ENCODE assay signal across 8 cellular contexts in the genomic region with DNA sequence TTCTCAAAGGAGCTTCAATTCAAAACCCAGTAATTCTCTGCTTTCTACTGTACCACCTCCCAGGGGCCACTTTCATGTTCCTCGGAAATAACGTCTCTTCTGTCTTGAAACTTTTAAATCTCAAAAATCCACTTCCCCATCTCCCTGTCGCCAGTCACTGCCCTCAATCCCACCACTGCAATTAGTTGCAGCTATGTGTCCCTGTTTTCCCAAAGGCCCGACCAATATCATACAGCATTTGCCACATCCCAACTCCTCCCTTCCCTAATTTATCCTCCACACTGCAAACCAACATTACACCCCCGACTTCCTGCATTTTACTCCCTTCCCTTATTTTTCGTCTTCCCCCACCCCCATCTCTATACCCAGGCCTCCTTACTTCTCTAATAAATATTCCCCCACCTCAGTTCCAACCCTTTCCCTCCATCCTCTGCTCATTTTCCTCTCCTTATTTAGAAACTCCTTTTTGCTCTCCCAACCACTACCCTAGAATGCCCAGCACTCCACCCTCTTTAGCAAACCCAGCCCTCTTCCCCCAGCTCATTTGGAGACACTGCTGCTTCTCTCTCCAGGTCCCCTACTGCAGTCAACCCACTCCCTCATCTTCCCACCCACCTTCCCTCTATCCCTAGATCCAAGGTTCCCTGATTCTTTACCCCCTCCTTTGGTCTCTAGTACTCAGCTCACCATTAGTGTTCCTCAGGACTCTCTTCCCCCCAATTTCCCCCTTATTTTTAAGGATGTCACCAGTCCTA. TPM values are rescaled to one million over a fixed set of nuclear protein-coding genes. Genes with fewer than 3 reads are reported as not detected.
A peak's percentile ranks its signal among the peaks of the same experiment; 100 is the strongest.
DNase-seq lines count a peak whose midpoint lies in the region; ATAC-seq and TF ChIP-seq lines count a peak whose summit lies in the region.

No MANE protein-coding gene starts in this region.

- H3K27me3 ChIP-seq in ovary: no peaks in the 10 kb centered on the region

- no peak for ATAC-seq in HG02678 (IDR thresholded peaks at IDR 0.05; ENCODE audit: unreplicated experiment)

- peak overlapping the region; percentile 81 for H3K4me3 Mint-ChIP-seq in activated T-helper 2 cell treated with anti-CD3 and anti-CD28 coated beads, Interferon-gamma antibody, Interleukin-2, Interleukin-4, amounts not matched to agents 10 μg/mL and 5 μg/mL and 100 μg/mL, durations not matched to agents 14 hours and 24 hours and 36 hours (ENCODE audit: low read depth)
- peak overlapping the region; percentile 90 for H3K4me3 Mint-ChIP-seq in glutamatergic neuron (ENCODE audit: unreplicated experiment)

- no peak for TF ChIP-seq EP300 in ovary (IDR thresholded peaks at IDR 0.05)

- H3K27me3 Mint-ChIP-seq in activated T-helper 2 cell treated with anti-CD3 and anti-CD28 coated beads, Interferon-gamma antibody, Interleukin-2, Interleukin-4, amounts not matched to agents 10 μg/mL and 5 μg/mL and 100 μg/mL, durations not matched to agents 14 hours and 24 hours and 36 hours (ENCODE audit: low read depth): peaks cover 8% of the 10 kb centered on the region
- H3K27me3 Mint-ChIP-seq in glutamatergic neuron (ENCODE audit: unreplicated experiment): peaks cover 3% of the 10 kb centered on the region

- peaks cover 9% of the 10 kb centered on the region for H3K36me3 Mint-ChIP-seq in activated T-helper 2 cell treated with anti-CD3 and anti-CD28 coated beads, Interferon-gamma antibody, Interleukin-2, Interleukin-4, amounts not matched to agents 10 μg/mL and 5 μg/mL and 100 μg/mL, durations not matched to agents 14 hours and 24 hours and 36 hours (ENCODE audit: low read depth)
- no peaks in the 10 kb centered on the region for H3K36me3 Mint-ChIP-seq in glutamatergic neuron (ENCODE audit: unreplicated experiment)

- WGBS in ovary, 3 donors: 2 to 4% (median 4%) methylated on average over 6 of the region's 6 CpGs

- peak overlapping the region; percentile 91 for H3K4me3 ChIP-seq in ovary

- TF ChIP-seq POLR2A in ovary (IDR thresholded peaks at IDR 0.05): peak; percentile 15

- no peaks in the 10 kb centered on the region for H3K9me3 ChIP-seq in ovary

- DNase-seq in Daoy (ENCODE audit: low read depth): peak; percentile 56
- DNase-seq in Kasumi-1 (lab: John Stamatoyannopoulos, UW): peak; percentile 54 to 65
- no peak for DNase-seq in activated T-helper 2 cell treated with anti-CD3 and anti-CD28 coated beads, Interferon-gamma antibody, Interleukin-2, Interleukin-4, amounts not matched to agents 10 μg/mL and 5 μg/mL and 100 μg/mL, durations not matched to agents 14 hours and 24 hours and 36 hours (ENCODE audit: low spot score)
- DNase-seq in glutamatergic neuron: no peak
- DNase-seq in ovary: peak in 2 of 5 donors; percentile 33 to 38
- DNase-seq in NK-92 treated with Interleukin-12 subunit alpha and Interleukin-12 subunit beta, amount 100 ng/mL, for 24 hours (lab: John Stamatoyannopoulos, UW): no peak
- DNase-seq in effector CD4-positive, alpha-beta T cell: no peak

- intact Hi-C loops in activated T-helper 2 cell treated with anti-CD3 and anti-CD28 coated beads, Interferon-gamma antibody, Interleukin-2, Interleukin-4, amounts not matched to agents 10 μg/mL and 5 μg/mL and 100 μg/mL, durations not matched to agents 14 hours and 24 hours and 36 hours (cut with micrococcal nuclease): loop anchor here (5.0 kb wide), 1 partner anchor 50 kb away; the partner anchor contains the start of gene CD276
- intact Hi-C loops in ovary (cut with DNase I): loop anchor here (5.0 to 10.0 kb wide), 4 partner anchors 65 to 847 kb away; partner anchors contain the start of gene ADPGK (in 1 of the 4)

- H3K27ac ChIP-seq in ovary: peak overlapping the region; percentile 77 to 80

- peaks cover 6% of the 10 kb centered on the region for H3K4me1 ChIP-seq in ovary (ENCODE audit: insufficient read depth)

- H3K9me3 Mint-ChIP-seq in activated T-helper 2 cell treated with anti-CD3 and anti-CD28 coated beads, Interferon-gamma antibody, Interleukin-2, Interleukin-4, amounts not matched to agents 10 μg/mL and 5 μg/mL and 100 μg/mL, durations not matched to agents 14 hours and 24 hours and 36 hours: no peaks in the 10 kb centered on the region
- H3K9me3 Mint-ChIP-seq in glutamatergic neuron (ENCODE audit: unreplicated experiment): peaks cover 5% of the 10 kb centered on the region

- peaks cover 43% of the 10 kb centered on the region for H3K4me1 Mint-ChIP-seq in activated T-helper 2 cell treated with anti-CD3 and anti-CD28 coated beads, Interferon-gamma antibody, Interleukin-2, Interleukin-4, amounts not matched to agents 10 μg/mL and 5 μg/mL and 100 μg/mL, durations not matched to agents 14 hours and 24 hours and 36 hours (ENCODE audit: low read depth)
- peaks cover 39% of the 10 kb centered on the region for H3K4me1 Mint-ChIP-seq in glutamatergic neuron (ENCODE audit: low read depth, unreplicated experiment)

- no peaks in the 10 kb centered on the region for H3K36me3 ChIP-seq in ovary

- peak overlapping the region; percentile 4 for H3K27ac Mint-ChIP-seq in activated T-helper 2 cell treated with anti-CD3 and anti-CD28 coated beads, Interferon-gamma antibody, Interleukin-2, Interleukin-4, amounts not matched to agents 10 μg/mL and 5 μg/mL and 100 μg/mL, durations not matched to agents 14 hours and 24 hours and 36 hours
- peak overlapping the region; percentile 84 for H3K27ac Mint-ChIP-seq in glutamatergic neuron (ENCODE audit: unreplicated experiment)

- no peak for TF ChIP-seq CTCF in glutamatergic neuron (IDR thresholded peaks at IDR 0.05; ENCODE audit: partially characterized antibody, unreplicated experiment)
- TF ChIP-seq CTCF in ovary (IDR thresholded peaks at IDR 0.05): no peak

RNA-seq across cellular contexts. Expression of gene NPTN, which starts 1.1 kb away (rescaled TPM):
- total RNA-seq in Daoy (2014; rRNA removed; shearing (Covaris generic)): 63.4 and 69.0 TPM in 2 replicates
- total RNA-seq in activated T-helper 2 cell treated with anti-CD3 and anti-CD28 coated beads, Interferon-gamma antibody, Interleukin-2, Interleukin-4, amounts not matched to agents 10 μg/mL and 5 μg/mL and 100 μg/mL, durations not matched to agents 14 hours and 24 hours and 36 hours: 69.3 and 76.6 TPM in 2 replicates
- total RNA-seq in glutamatergic neuron (ENCODE audit: unreplicated experiment): 86.6 TPM
- 10 to 100 TPM; 39.2 to 97.7 (median 80.6) TPM for total RNA-seq in ovary
- 100 to 1,000 TPM in 1 of 2 donors, 10 to 100 TPM in 1; 93.8 to 245 TPM for polyA plus RNA-seq in ovary

RNA-seq across cellular contexts. Expression of gene CD276, which starts 52.1 kb away (rescaled TPM):
- total RNA-seq in Daoy (2014; rRNA removed; shearing (Covaris generic)): 24.6 and 24.7 TPM in 2 replicates
- total RNA-seq in activated T-helper 2 cell treated with anti-CD3 and anti-CD28 coated beads, Interferon-gamma antibody, Interleukin-2, Interleukin-4, amounts not matched to agents 10 μg/mL and 5 μg/mL and 100 μg/mL, durations not matched to agents 14 hours and 24 hours and 36 hours: 16.7 and 17.0 TPM in 2 replicates
- total RNA-seq in glutamatergic neuron (ENCODE audit: unreplicated experiment) (192 TPM), ovary (10 to 100 TPM; 22.5 to 66.5 (median 53.7) TPM)
- 10 to 100 TPM; 38.7 to 69.2 TPM for polyA plus RNA-seq in ovary

Comparison
In these comparisons a context has a peak if more than half of its experiments do, and no peak if none do; other contexts are left out.
1. DNase-seq: peak in Daoy (single experiment) and Kasumi-1 (2 of 2); none in activated T-helper 2 cell treated with anti-CD3 and anti-CD28 coated beads, Interferon-gamma antibody, Interleukin-2, Interleukin-4, amounts not matched to agents 10 μg/mL and 5 μg/mL and 100 μg/mL, durations not matched to agents 14 hours and 24 hours and 36 hours (single experiment), glutamatergic neuron (single experiment), NK-92 treated with Interleukin-12 subunit alpha and Interleukin-12 subunit beta, amount 100 ng/mL, for 24 hours (single experiment) and effector CD4-positive, alpha-beta T cell (single experiment).